ENCODE assay signal across 15 cellular contexts in the genomic region with DNA sequence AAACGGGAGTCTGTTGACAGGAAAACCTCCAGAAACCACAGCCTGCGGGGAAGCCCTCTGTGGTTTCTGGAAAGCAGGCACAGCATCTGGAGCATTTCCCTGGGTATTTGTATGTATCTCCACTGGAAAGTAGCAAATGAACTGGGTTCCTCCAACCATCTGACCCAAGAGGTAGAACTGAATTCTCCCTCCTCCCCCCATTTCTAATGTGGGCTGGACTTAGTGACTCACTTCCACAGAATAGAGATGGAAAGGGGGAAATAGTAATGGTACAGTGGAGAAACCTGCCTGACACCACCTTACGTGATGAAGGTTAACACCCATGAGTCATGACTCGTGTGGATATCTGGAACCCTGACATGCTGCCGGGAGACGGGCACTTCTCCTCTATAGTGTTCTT. TPM values are rescaled to one million over a fixed set of nuclear protein-coding genes. Genes with fewer than 3 reads are reported as not detected.
DNase-seq lines count a peak whose midpoint lies in the region; ATAC-seq and TF ChIP-seq lines count a peak whose summit lies in the region.
"Had no signal": no experiment of that assay in that cellular context is flagged by ENCODE, and none has a peak within 500 bp of the region (broad histone marks: within the 10 kb centered on the region; RNA-seq: fewer than 3 reads in every experiment).

No MANE protein-coding gene starts in this region.

- no peaks in the 10 kb centered on the region for H3K36me3 ChIP-seq in ascending aorta
- H3K36me3 ChIP-seq: BE2C had no signal

- DNase-seq in activated naive CD4-positive, alpha-beta T cell treated with Interleukin-2 at 50 U/mL for 16 hours: peak; percentile 2
- no peak for DNase-seq in activated naive CD4-positive, alpha-beta T cell treated with anti-CD3 and anti-CD28 coated beads, Interleukin-2, amount 50 U/mL, for 16 hours
- peak; percentile 69 for DNase-seq in RPMI7951 (ENCODE audit: low read depth)
- DNase-seq in fibroblast of peridontal ligament (ENCODE audit: extremely low read depth): peak; percentile 7
- DNase-seq in stimulated activated naive CD8-positive, alpha-beta T cell treated with anti-CD3 and anti-CD28 coated beads, Interleukin-15, Interleukin-2, amounts not matched to agents 100 U/mL and 50 U/mL, for 24 hours: peak; percentile 44
- DNase-seq in ascending aorta (ENCODE audit: low spot score in 2 of 2): no peak
- DNase-seq: amygdala, BE2C, DMS53, dorsolateral prefrontal cortex, NCI-H1092 treated with DMSO at 0.1 percent for 48 hours, NCI-H446 treated with DMSO at 0.1 percent for 48 hours, nucleus accumbens had no signal

- no peak overlapping the region for H3K4me3 ChIP-seq in ascending aorta
- H3K4me3 ChIP-seq: dorsolateral prefrontal cortex had no signal

- TF ChIP-seq CTCF in ascending aorta (IDR thresholded peaks at IDR 0.05): no peak

- H3K27me3 ChIP-seq in ascending aorta: no peaks in the 10 kb centered on the region
- H3K27me3 ChIP-seq: BE2C, dorsolateral prefrontal cortex had no signal

- no peaks in the 10 kb centered on the region for H3K9me3 ChIP-seq in ascending aorta
- H3K9me3 ChIP-seq: BE2C had no signal

- no peaks in the 10 kb centered on the region for H3K4me1 ChIP-seq in ascending aorta
- H3K4me1 ChIP-seq: BE2C had no signal

- peak; percentile 96 for ATAC-seq in stimulated activated naive CD8-positive, alpha-beta T cell treated with anti-CD3 and anti-CD28 coated beads, Interleukin-15, Interleukin-2, amounts not matched to agents 100 U/mL and 50 U/mL, for 24 hours
- ATAC-seq in HG02798 (IDR thresholded peaks at IDR 0.05; ENCODE audit: poor library complexity, unreplicated experiment): no peak
- ATAC-seq in HG03095 (IDR thresholded peaks at IDR 0.05; ENCODE audit: unreplicated experiment): no peak

- intact Hi-C loops in ascending aorta (cut with DNase I): no loop called here

- H3K27ac ChIP-seq in ascending aorta: no peak overlapping the region
- H3K27ac ChIP-seq: dorsolateral prefrontal cortex had no signal

RNA-seq across cellular contexts. Expression of a gene that starts 51.9 kb away (rescaled TPM):
- 128 and 151 TPM in 2 replicates for total RNA-seq in RPMI7951 (2014; rRNA removed; shearing (Covaris generic))
- total RNA-seq in ascending aorta: 19.5 TPM

Comparison
In these comparisons a context has a peak if more than half of its experiments do, and no peak if none do; other contexts are left out.
1. DNase-seq: peak in activated naive CD4-positive, alpha-beta T cell treated with Interleukin-2 at 50 U/mL for 16 hours (single experiment), RPMI7951 (single experiment), fibroblast of peridontal ligament (single experiment) and stimulated activated naive CD8-positive, alpha-beta T cell treated with anti-CD3 and anti-CD28 coated beads, Interleukin-15, Interleukin-2, amounts not matched to agents 100 U/mL and 50 U/mL, for 24 hours (single experiment); none in activated naive CD4-positive, alpha-beta T cell treated with anti-CD3 and anti-CD28 coated beads, Interleukin-2, amount 50 U/mL, for 16 hours (single experiment) and ascending aorta (0 of 2).